Comparison of ENCODE assay signal across 12 cellular contexts in the genomic region with DNA sequence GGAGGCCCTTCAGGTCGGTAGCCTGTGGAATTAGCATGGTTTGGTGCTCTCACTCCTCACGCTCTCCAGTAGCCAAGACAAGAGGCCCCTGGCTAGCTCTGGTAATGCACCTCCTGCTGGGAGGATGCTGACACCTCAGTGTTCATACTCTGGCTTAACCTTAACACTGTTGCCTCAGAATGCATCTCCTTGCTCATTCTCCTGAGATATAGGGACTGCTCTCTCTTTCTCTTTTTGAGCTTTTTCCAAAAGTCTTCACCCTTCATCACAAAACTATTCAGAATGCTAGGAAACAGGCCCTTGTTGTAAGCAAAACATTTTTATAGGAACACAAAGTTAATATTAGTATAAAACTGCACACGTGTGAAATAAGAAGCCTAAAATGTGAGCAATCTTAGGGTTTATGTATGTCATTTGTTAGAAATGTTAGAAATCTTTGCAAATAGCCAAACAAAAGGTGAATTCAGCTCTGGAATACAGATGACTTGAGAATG. TPM values are rescaled to one million over a fixed set of nuclear protein-coding genes. Genes with fewer than 3 reads are reported as not detected.
DNase-seq lines count a peak whose midpoint lies in the region; ATAC-seq and TF ChIP-seq lines count a peak whose summit lies in the region.
"Had no signal": no experiment of that assay in that cellular context is flagged by ENCODE, and none has a peak within 500 bp of the region (broad histone marks: within the 10 kb centered on the region; RNA-seq: fewer than 3 reads in every experiment).

No MANE protein-coding gene starts in this region.

- no peak overlapping the region for H3K9ac ChIP-seq in rectal smooth muscle tissue (ENCODE audit: low read length)

- no peak for ATAC-seq in HG02884 (IDR thresholded peaks at IDR 0.05; ENCODE audit: unreplicated experiment)

- H3K27me3 ChIP-seq in esophagus muscularis mucosa, result no peaks in the 10 kb centered on the region
- H3K27me3 ChIP-seq in rectal smooth muscle tissue (ENCODE audit: control insufficient read depth, insufficient read depth, low read length), result no peaks in the 10 kb centered on the region

- H3K4me3 ChIP-seq in esophagus muscularis mucosa (no peak overlapping the region), rectal smooth muscle tissue (ENCODE audit: low read length) (no peak overlapping the region)

- DNase-seq in GM04503 (ENCODE audit: low read depth) (peak; percentile 49), M059J (ENCODE audit: low read depth) (peak; percentile 26), esophagus muscularis mucosa (ENCODE audit: extremely low spot score) (no peak), NCI-H1436 treated with DMSO at 0.1 percent for 48 hours (lab: John Stamatoyannopoulos, UW) (no peak), GOT3 (lab: John Stamatoyannopoulos, UW) (no peak), NCI-H510A treated with DMSO at 0.1 percent for 48 hours (lab: John Stamatoyannopoulos, UW) (no peak)
- DNase-seq: anterior cingulate cortex; NCI-H1092; occipital lobe; stimulated activated CD4-positive, alpha-beta T cell treated with anti-CD3 and anti-CD28 coated beads, Interleukin-4, amount 100 ng/mL, for 24 hours had no signal

- peak; percentile 15 to 48 (median 24) for TF ChIP-seq CTCF in esophagus muscularis mucosa (IDR thresholded peaks at IDR 0.05)

- H3K27ac ChIP-seq in esophagus muscularis mucosa (replicated peaks in 1 of 4) (peak overlapping the region; percentile 78 to 89 (median 82)), rectal smooth muscle tissue (ENCODE audit: low read depth, low read length) (peak overlapping the region; percentile 63)

- no peak for TF ChIP-seq EP300 in esophagus muscularis mucosa (IDR thresholded peaks at IDR 0.05)

- intact Hi-C loops in esophagus muscularis mucosa (cut with DNase I), result no loop called here

- no peak for TF ChIP-seq POLR2A in esophagus muscularis mucosa (IDR thresholded peaks at IDR 0.05; ENCODE audit: low read depth)

- no peaks in the 10 kb centered on the region for H3K36me3 ChIP-seq in esophagus muscularis mucosa
- H3K36me3 ChIP-seq in rectal smooth muscle tissue (ENCODE audit: control insufficient read depth, insufficient read depth, low read length), result no peaks in the 10 kb centered on the region

- H3K9me3 ChIP-seq in esophagus muscularis mucosa, result no peaks in the 10 kb centered on the region

- peaks cover 0 to 39% (median 26%) of the 10 kb centered on the region in 4 donors for H3K4me1 ChIP-seq in esophagus muscularis mucosa
- H3K4me1 ChIP-seq in rectal smooth muscle tissue (ENCODE audit: control insufficient read depth, insufficient read depth, low read length), result peaks cover 5% of the 10 kb centered on the region

- 37% methylated on average over 3 of the region's 3 CpGs for WGBS in esophagus muscularis mucosa

RNA-seq across cellular contexts. Expression of a gene that starts 17.3 kb away (rescaled TPM):
- total RNA-seq in M059J (2014; rRNA removed; shearing (Covaris generic)), result 9.6 and 10.4 TPM in 2 replicates
- 100 to 1,000 TPM in 3 of 4 donors, 10 to 100 TPM in 1; 90.1 to 317 (median 165) TPM for total RNA-seq in esophagus muscularis mucosa

RNA-seq across cellular contexts. Expression of a gene that starts 55.9 kb away (rescaled TPM):
- 34.7 and 35.9 TPM in 2 replicates for total RNA-seq in M059J (2014; rRNA removed; shearing (Covaris generic))
- 10 to 100 TPM; 10.9 to 30.2 (median 24.4) TPM for total RNA-seq in esophagus muscularis mucosa

Comparison
In these comparisons a context has a peak if more than half of its experiments do, and no peak if none do; other contexts are left out.
1. DNase-seq: peak in GM04503 (single experiment) and M059J (single experiment); none in esophagus muscularis mucosa (single experiment), NCI-H1436 treated with DMSO at 0.1 percent for 48 hours (single experiment), GOT3 (single experiment) and NCI-H510A treated with DMSO at 0.1 percent for 48 hours (single experiment).